In genomic region chr2:85750509-85751299, GRCh38 we compare ENCODE assay signal across 8 cellular contexts. TPM values are rescaled to one million over a fixed set of nuclear protein-coding genes. Genes with fewer than 3 reads are reported as not detected.
DNase-seq lines count a peak whose midpoint lies in the region; ATAC-seq and TF ChIP-seq lines count a peak whose summit lies in the region.

No MANE protein-coding gene starts in this region.

- H3K4me3 ChIP-seq in BE2C (ENCODE audit: low read depth, low read length) (no peak overlapping the region), gastroesophageal sphincter (no peak overlapping the region)

- H3K4me1 Mint-ChIP-seq in osteocyte (ENCODE audit: unreplicated experiment) (peaks cover 54% of the 10 kb centered on the region), type B pancreatic cell (ENCODE audit: unreplicated experiment) (peaks cover 10% of the 10 kb centered on the region)

- ATAC-seq in gastroesophageal sphincter (peak; percentile 30), HG03354 (IDR thresholded peaks at IDR 0.05; ENCODE audit: poor library complexity, severe bottlenecking, unreplicated experiment) (no peak)

- TF ChIP-seq CTCF in BE2C (IDR thresholded peaks at IDR 0.05; ENCODE audit: low read depth, low read length) (peak; percentile 76), gastroesophageal sphincter (IDR thresholded peaks at IDR 0.05) (peak in 3 of 4 experiments; percentile 81 to 87 (median 81)), osteocyte (IDR thresholded peaks at IDR 0.05) (peak; percentile 84), type B pancreatic cell (conservative IDR thresholded peaks at IDR 0.05) (peak; percentile 85)

- H3K27ac Mint-ChIP-seq in osteocyte (ENCODE audit: unreplicated experiment) (no peak overlapping the region), type B pancreatic cell (no peak overlapping the region)

- H3K36me3 Mint-ChIP-seq in osteocyte (ENCODE audit: unreplicated experiment) = no peaks in the 10 kb centered on the region
- no peaks in the 10 kb centered on the region for H3K36me3 Mint-ChIP-seq in type B pancreatic cell

- H3K4me1 ChIP-seq in BE2C (peaks cover 10% of the 10 kb centered on the region), gastroesophageal sphincter (peaks cover 0 to 82% (median 52%) of the 10 kb centered on the region in 3 donors)

- H3K36me3 ChIP-seq in BE2C (no peaks in the 10 kb centered on the region), gastroesophageal sphincter (no peaks in the 10 kb centered on the region)

- H3K27ac ChIP-seq in gastroesophageal sphincter = peak overlapping the region in 3 of 4 donors; percentile 69 to 89 (median 78)

- no peaks in the 10 kb centered on the region for H3K9me3 ChIP-seq in BE2C
- H3K9me3 ChIP-seq in gastroesophageal sphincter = no peaks in the 10 kb centered on the region

- WGBS in gastroesophageal sphincter (ENCODE audit: low coverage in 1 of 2), 2 donors = 23 to 57% methylated on average over 1 to 7 of the region's 10 CpGs

- H3K4me3 Mint-ChIP-seq in osteocyte (ENCODE audit: unreplicated experiment) (no peak overlapping the region), type B pancreatic cell (no peak overlapping the region)

- H3K27me3 ChIP-seq in BE2C = no peaks in the 10 kb centered on the region
- no peaks in the 10 kb centered on the region for H3K27me3 ChIP-seq in gastroesophageal sphincter

- no peaks in the 10 kb centered on the region for H3K9me3 Mint-ChIP-seq in osteocyte (ENCODE audit: unreplicated experiment)
- H3K9me3 Mint-ChIP-seq in type B pancreatic cell = no peaks in the 10 kb centered on the region

- H3K27me3 Mint-ChIP-seq in osteocyte (ENCODE audit: unreplicated experiment) = peaks cover 16% of the 10 kb centered on the region
- peaks cover 74% of the 10 kb centered on the region for H3K27me3 Mint-ChIP-seq in type B pancreatic cell

- peak; percentile 65 for DNase-seq in BE2C
- peak; percentile 64 for DNase-seq in HCEC 1CT
- peak; percentile 67 for DNase-seq in RPMI7951 (ENCODE audit: low read depth)
- peak; percentile 38 for DNase-seq in activated gamma-delta T cell treated with anti-CD3 and anti-CD28 coated beads, Interleukin-2, amount 50 U/mL, for 16 hours (ENCODE audit: low read depth)
- no peak for DNase-seq in osteocyte (ENCODE audit: extremely low spot score, unreplicated experiment)
- DNase-seq in type B pancreatic cell (ENCODE audit: extremely low spot score, unreplicated experiment) = no peak

- TF ChIP-seq EP300 in gastroesophageal sphincter (IDR thresholded peaks at IDR 0.05) = no peak

- no peak for TF ChIP-seq POLR2A in gastroesophageal sphincter (IDR thresholded peaks at IDR 0.05)

RNA-seq across cellular contexts. Expression of gene ATOH8, which starts 3.1 kb away (rescaled TPM):
- polyA plus RNA-seq in BE2C (2012; ENCODE audit: insufficient read depth, insufficient read length, low read depth) = 1.0 TPM
- total RNA-seq in RPMI7951 (2014; rRNA removed; shearing (Covaris generic)) = 7.2 and 7.3 TPM in 2 replicates
- total RNA-seq in gastroesophageal sphincter = 10 to 100 TPM; 34.5 to 79.5 (median 59.6) TPM
- 5.9 and 7.1 TPM in 2 replicates for total RNA-seq in osteocyte
- total RNA-seq in type B pancreatic cell (ENCODE audit: low replicate concordance) = 1.8 and 13.7 TPM in 2 replicates

RNA-seq across cellular contexts. Expression of gene GNLY, which starts 56.5 kb away (rescaled TPM):
- polyA plus RNA-seq in BE2C (2012; ENCODE audit: insufficient read depth, insufficient read length, low read depth) = 1.0 TPM
- total RNA-seq in RPMI7951 (2014; rRNA removed; shearing (Covaris generic)) = not detected in 2 replicates
- 1 to 10 TPM in 1 of 4 donors, under 1 TPM in 1, not detected in 2; 0.54 to 3.1 TPM for total RNA-seq in gastroesophageal sphincter
- not detected in 2 replicates for total RNA-seq in osteocyte
- total RNA-seq in type B pancreatic cell (ENCODE audit: low replicate concordance) = not detected in 2 replicates

Comparison
In these comparisons a context has a peak if more than half of its experiments do, and no peak if none do; other contexts are left out.
1. DNase-seq: peak in BE2C (single experiment), HCEC 1CT (single experiment), RPMI7951 (single experiment) and activated gamma-delta T cell treated with anti-CD3 and anti-CD28 coated beads, Interleukin-2, amount 50 U/mL, for 16 hours (single experiment); none in osteocyte (single experiment) and type B pancreatic cell (single experiment).
2. Peak in every context shown above with its lines, with median percentiles within 50 percentile points of each other: CTCF ChIP-seq.